1 cellular context compared by ENCODE assay signal in the genomic region with DNA sequence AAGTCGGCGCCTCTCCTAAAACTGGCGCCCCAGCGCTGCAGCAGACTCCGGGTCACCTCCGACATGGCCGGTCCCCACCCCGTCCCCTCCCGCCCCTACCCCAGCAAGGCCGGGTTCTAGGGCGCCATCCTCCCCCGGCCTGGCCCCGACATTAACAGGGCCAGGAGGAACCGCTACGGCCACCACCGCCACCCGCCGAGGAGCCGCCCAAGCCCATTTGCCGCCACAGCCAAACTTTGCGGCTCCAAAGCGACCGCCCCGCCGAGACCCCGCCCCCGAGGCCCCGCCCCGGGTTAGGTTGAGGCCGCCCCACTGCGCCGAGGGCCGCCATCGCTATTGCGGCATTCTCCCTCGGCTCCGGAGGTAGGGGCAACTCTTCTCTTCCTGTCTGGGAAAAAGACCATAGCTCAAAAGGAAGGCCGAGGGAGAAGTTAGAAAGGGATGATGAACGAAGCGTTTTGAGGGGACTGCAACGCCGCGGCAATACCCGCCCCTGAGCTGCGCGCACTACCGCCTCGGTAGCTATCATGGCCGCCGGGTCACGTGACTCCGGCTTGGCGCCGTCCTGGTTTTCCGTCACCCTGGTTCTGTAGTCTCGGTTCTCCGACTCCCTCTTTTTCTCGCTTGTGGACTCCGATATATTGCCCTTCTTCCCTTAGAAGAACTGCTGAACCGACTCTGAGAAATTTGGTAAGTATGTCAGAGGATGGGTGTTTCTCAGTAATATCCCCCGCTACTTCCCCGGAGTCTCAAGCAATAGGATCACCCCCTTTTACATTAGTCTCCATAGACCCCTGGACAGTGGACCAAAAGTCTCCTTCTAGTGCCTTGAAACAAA.
TF ChIP-seq lines count a peak whose summit lies in the region.

A gene with protein sequence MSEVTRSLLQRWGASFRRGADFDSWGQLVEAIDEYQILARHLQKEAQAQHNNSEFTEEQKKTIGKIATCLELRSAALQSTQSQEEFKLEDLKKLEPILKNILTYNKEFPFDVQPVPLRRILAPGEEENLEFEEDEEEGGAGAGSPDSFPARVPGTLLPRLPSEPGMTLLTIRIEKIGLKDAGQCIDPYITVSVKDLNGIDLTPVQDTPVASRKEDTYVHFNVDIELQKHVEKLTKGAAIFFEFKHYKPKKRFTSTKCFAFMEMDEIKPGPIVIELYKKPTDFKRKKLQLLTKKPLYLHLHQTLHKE (minus strand): TSS at position 239 of the 838 bp plus-strand sequence. CDS start 174 bp downstream, at position 65.
A gene with protein sequence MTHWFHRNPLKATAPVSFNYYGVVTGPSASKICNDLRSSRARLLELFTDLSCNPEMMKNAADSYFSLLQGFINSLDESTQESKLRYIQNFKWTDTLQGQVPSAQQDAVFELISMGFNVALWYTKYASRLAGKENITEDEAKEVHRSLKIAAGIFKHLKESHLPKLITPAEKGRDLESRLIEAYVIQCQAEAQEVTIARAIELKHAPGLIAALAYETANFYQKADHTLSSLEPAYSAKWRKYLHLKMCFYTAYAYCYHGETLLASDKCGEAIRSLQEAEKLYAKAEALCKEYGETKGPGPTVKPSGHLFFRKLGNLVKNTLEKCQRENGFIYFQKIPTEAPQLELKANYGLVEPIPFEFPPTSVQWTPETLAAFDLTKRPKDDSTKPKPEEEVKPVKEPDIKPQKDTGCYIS (plus strand): TSS at position 312 of the 838 bp plus-strand sequence. CDS start 3,136 bp downstream, outside the sequence.

TF ChIP-seq in A549, 52 proteins besides CTCF, POLR2A, EP300 and RAD21 (continued from another document):
- TF ChIP-seq PHF8 (IDR thresholded peaks at IDR 0.05; ENCODE audit: borderline replicate concordance, low read depth): peak; percentile 49; the same call in 1 of the 2 replicates
- TF ChIP-seq FOSB (CRISPR knock-in tag; IDR thresholded peaks at IDR 0.05): peak; percentile 83
- peak in 1 of 2 experiments; percentile 55; a peak in 2 of 4 replicates for TF ChIP-seq CEBPB (IDR thresholded peaks at IDR 0.05)
- no peak for TF ChIP-seq ZFP36 (IDR thresholded peaks at IDR 0.05; ENCODE audit: borderline replicate concordance, partially characterized antibody)
- TF ChIP-seq, protein P1, sequence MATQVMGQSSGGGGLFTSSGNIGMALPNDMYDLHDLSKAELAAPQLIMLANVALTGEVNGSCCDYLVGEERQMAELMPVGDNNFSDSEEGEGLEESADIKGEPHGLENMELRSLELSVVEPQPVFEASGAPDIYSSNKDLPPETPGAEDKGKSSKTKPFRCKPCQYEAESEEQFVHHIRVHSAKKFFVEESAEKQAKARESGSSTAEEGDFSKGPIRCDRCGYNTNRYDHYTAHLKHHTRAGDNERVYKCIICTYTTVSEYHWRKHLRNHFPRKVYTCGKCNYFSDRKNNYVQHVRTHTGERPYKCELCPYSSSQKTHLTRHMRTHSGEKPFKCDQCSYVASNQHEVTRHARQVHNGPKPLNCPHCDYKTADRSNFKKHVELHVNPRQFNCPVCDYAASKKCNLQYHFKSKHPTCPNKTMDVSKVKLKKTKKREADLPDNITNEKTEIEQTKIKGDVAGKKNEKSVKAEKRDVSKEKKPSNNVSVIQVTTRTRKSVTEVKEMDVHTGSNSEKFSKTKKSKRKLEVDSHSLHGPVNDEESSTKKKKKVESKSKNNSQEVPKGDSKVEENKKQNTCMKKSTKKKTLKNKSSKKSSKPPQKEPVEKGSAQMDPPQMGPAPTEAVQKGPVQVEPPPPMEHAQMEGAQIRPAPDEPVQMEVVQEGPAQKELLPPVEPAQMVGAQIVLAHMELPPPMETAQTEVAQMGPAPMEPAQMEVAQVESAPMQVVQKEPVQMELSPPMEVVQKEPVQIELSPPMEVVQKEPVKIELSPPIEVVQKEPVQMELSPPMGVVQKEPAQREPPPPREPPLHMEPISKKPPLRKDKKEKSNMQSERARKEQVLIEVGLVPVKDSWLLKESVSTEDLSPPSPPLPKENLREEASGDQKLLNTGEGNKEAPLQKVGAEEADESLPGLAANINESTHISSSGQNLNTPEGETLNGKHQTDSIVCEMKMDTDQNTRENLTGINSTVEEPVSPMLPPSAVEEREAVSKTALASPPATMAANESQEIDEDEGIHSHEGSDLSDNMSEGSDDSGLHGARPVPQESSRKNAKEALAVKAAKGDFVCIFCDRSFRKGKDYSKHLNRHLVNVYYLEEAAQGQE (IDR thresholded peaks at IDR 0.05): peak; percentile 36; the same call in 1 of the 2 replicates
- TF ChIP-seq, protein P2, sequence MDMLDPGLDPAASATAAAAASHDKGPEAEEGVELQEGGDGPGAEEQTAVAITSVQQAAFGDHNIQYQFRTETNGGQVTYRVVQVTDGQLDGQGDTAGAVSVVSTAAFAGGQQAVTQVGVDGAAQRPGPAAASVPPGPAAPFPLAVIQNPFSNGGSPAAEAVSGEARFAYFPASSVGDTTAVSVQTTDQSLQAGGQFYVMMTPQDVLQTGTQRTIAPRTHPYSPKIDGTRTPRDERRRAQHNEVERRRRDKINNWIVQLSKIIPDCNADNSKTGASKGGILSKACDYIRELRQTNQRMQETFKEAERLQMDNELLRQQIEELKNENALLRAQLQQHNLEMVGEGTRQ (IDR thresholded peaks at IDR 0.05): peak; percentile 97
- TF ChIP-seq RCOR1 (IDR thresholded peaks at IDR 0.05; ENCODE audit: low read depth, low read length): no peak
- TF ChIP-seq JUNB (IDR thresholded peaks at IDR 0.05): no peak
- peak; percentile 58 for TF ChIP-seq BHLHE40 (IDR thresholded peaks at IDR 0.05; ENCODE audit: low read depth, low read length)
- TF ChIP-seq HOXB5 (CRISPR knock-in tag; IDR thresholded peaks at IDR 0.05): peak; percentile 76; the same call in 1 of the 2 replicates
- TF ChIP-seq FOXS1 (CRISPR knock-in tag; IDR thresholded peaks at IDR 0.05): no peak; the same call in 1 of the 2 replicates
- TF ChIP-seq, protein P3, sequence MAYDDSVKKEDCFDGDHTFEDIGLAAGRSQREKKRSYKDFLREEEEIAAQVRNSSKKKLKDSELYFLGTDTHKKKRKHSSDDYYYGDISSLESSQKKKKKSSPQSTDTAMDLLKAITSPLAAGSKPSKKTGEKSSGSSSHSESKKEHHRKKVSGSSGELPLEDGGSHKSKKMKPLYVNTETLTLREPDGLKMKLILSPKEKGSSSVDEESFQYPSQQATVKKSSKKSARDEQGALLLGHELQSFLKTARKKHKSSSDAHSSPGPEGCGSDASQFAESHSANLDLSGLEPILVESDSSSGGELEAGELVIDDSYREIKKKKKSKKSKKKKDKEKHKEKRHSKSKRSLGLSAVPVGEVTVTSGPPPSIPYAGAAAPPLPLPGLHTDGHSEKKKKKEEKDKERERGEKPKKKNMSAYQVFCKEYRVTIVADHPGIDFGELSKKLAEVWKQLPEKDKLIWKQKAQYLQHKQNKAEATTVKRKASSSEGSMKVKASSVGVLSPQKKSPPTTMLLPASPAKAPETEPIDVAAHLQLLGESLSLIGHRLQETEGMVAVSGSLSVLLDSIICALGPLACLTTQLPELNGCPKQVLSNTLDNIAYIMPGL (CRISPR knock-in tag; IDR thresholded peaks at IDR 0.05; ENCODE audit: borderline replicate concordance): peak; percentile 66; the same call in 1 of the 2 replicates
- peak; percentile 86; the same call in 1 of the 2 replicates for TF ChIP-seq HOXB13 (CRISPR knock-in tag; IDR thresholded peaks at IDR 0.05; ENCODE audit: low read depth)
- TF ChIP-seq, protein P4, sequence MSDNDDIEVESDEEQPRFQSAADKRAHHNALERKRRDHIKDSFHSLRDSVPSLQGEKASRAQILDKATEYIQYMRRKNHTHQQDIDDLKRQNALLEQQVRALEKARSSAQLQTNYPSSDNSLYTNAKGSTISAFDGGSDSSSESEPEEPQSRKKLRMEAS (IDR thresholded peaks at IDR 0.05): 0 out of 2 replicates have a peak, but pooled peaks have one; percentile 37
- no peak for TF ChIP-seq SMC3 (IDR thresholded peaks at IDR 0.05)
- TF ChIP-seq KDM5A (IDR thresholded peaks at IDR 0.05): 0 out of 2 replicates have a peak, but pooled peaks have one; percentile 34
- TF ChIP-seq KDM1A (IDR thresholded peaks at IDR 0.05; ENCODE audit: low read depth): no peak
- TF ChIP-seq HEYL (CRISPR knock-in tag; IDR thresholded peaks at IDR 0.05): peak; percentile 77; the same call in 1 of the 2 replicates
- TF ChIP-seq CHD2 (IDR thresholded peaks at IDR 0.05; ENCODE audit: low read length, partially characterized antibody): peak; percentile 28
- no peak for TF ChIP-seq SREBF2 (IDR thresholded peaks at IDR 0.05)
